ENCODE assay signal across 18 cellular contexts in genomic region chr9:126851286-126851880, GRCh38. TPM values are rescaled to one million over a fixed set of nuclear protein-coding genes. Genes with fewer than 3 reads are reported as not detected.
A peak's percentile ranks its signal among the peaks of the same experiment; 100 is the strongest.
DNase-seq lines count a peak whose midpoint lies in the region; ATAC-seq, FAIRE-seq and TF ChIP-seq lines count a peak whose summit lies in the region.
"Had no signal": no experiment of that assay in that cellular context is flagged by ENCODE, and none has a peak within 500 bp of the region (broad histone marks: within the 10 kb centered on the region; RNA-seq: fewer than 3 reads in every experiment).

No MANE protein-coding gene starts in this region.

- H3K9me3 ChIP-seq in GM12878 (replicated peaks; ENCODE audit: control insufficient read depth, insufficient read depth, low read length): no peaks in the 10 kb centered on the region
- H3K9me3 ChIP-seq: BLaER1 had no signal

- POLR2A ChIA-PET in GM12878 (lab: Charles Lee) (interaction anchor here (0.9 to 2.8 kb wide), 3 partner anchors 8 to 13 kb away, joined by 3 to 7 read pairs (median 3); no protein-coding TSS in a partner anchor), WTC11 (lab: Charles Lee) (no interaction called here)

- H4K20me1 ChIP-seq in GM12878 (ENCODE audit: control insufficient read depth, insufficient read depth): no peaks in the 10 kb centered on the region
- H4K20me1 ChIP-seq: BLaER1 had no signal

- TF ChIP-seq POLR2A in GM12878 (IDR thresholded peaks at IDR 0.05; ENCODE audit: low read depth, low read length): no peak

- H3K4me1 ChIP-seq in GM12878 (ENCODE audit: control insufficient read depth, insufficient read depth, low read length): no peaks in the 10 kb centered on the region
- H3K4me1 ChIP-seq: BLaER1 had no signal

- CTCF ChIA-PET in GM12878 (lab: Yijun Ruan, JAX) (interaction anchor here (1.1 to 2.0 kb wide), 4 partner anchors 8 to 46 kb away, joined by 3 to 7 read pairs (median 4); partner anchors contain the start of gene ZBTB43), WTC11 (lab: Charles Lee) (interaction anchor here (0.8 to 1.6 kb wide), 4 partner anchors 89 to 372 kb away, joined by 3 to 4 read pairs (median 4); no protein-coding TSS in a partner anchor)

- no peak overlapping the region for H3K27ac Mint-ChIP-seq in WTC11
- H3K27ac Mint-ChIP-seq: CD14-positive monocyte, IgD-negative memory B cell had no signal

- WGBS in GM12878 (ENCODE audit: insufficient coverage, insufficient replicate concordance, low lambda C conversion rate, missing lambda C conversion rate): 55% methylated on average over 6 of the region's 6 CpGs

- TF ChIP-seq EP300 in GM12878 (IDR thresholded peaks at IDR 0.05; ENCODE audit: borderline replicate concordance in 1 of 2, control insufficient read depth in 1 of 2, low read depth in 2 of 2, low read length in 2 of 2): no peak

- ATAC-seq in GM12878 (no peak), HG02852 (IDR thresholded peaks at IDR 0.05; ENCODE audit: unreplicated experiment) (no peak), WTC11 (no peak)
- ATAC-seq: HepG2 had no signal

- DNase-seq in D721Med (ENCODE audit: insufficient read length, low spot score) (peak; percentile 40), NCI-H82 (lab: John Stamatoyannopoulos, UW) (peak; percentile 73), GM12878 (ENCODE audit: low read depth, low spot score) (no peak), islet precursor cell (peak; percentile 19), DMS79 (lab: John Stamatoyannopoulos, UW) (no peak), WTC11 (ENCODE audit: low spot score) (no peak)
- no peak for DNase-seq in stimulated activated CD4-positive, alpha-beta T cell treated with anti-CD3 and anti-CD28 coated beads, Interleukin-2, amount 100 ng/mL, for 48 hours
- DNase-seq: 8988T; Calu3; CD4-positive, alpha-beta memory T cell; GF-D8; H9 had no signal

- no peak overlapping the region for H3K4me3 ChIP-seq in GM12878
- H3K4me3 ChIP-seq: BLaER1 had no signal

- no peaks in the 10 kb centered on the region for H3K79me2 ChIP-seq in GM12878 (ENCODE audit: control insufficient read depth, insufficient read depth, low read length)

- H3K4me1 Mint-ChIP-seq in WTC11: peaks cover 8% of the 10 kb centered on the region
- H3K4me1 Mint-ChIP-seq: CD4-positive, alpha-beta memory T cell; IgD-negative memory B cell had no signal

- H3K27me3 Mint-ChIP-seq in WTC11 (ENCODE audit: low read depth): peaks cover 13% of the 10 kb centered on the region

- peaks cover 0 to 4% of the 10 kb centered on the region in 2 experiments; a peak in 1 of 4 replicates for H3K27me3 ChIP-seq in GM12878 (replicated peaks in 1 of 2; ENCODE audit: control insufficient read depth in 2 of 2, insufficient read depth in 2 of 2, low read length in 1 of 2)
- H3K27me3 ChIP-seq: BLaER1 had no signal

- TF ChIP-seq CTCF in D721Med (IDR thresholded peaks at IDR 0.05; ENCODE audit: insufficient read depth, missing control alignments) (no peak), GM12878 (IDR thresholded peaks at IDR 0.05 in 2 of 3, conservative IDR thresholded peaks at IDR 0.05 in 1 of 3; ENCODE audit: control insufficient read depth in 2 of 3, extremely low read depth in 1 of 3, insufficient read depth in 1 of 3, low read depth in 3 of 3, low read length in 3 of 3) (no peak), WTC11 (IDR thresholded peaks at IDR 0.05) (no peak)

- H3K9ac ChIP-seq in GM12878 (ENCODE audit: control insufficient read depth, insufficient read depth, low read length): no peak overlapping the region
- H3K9ac ChIP-seq: BLaER1 had no signal

- no peak overlapping the region for H3K4me2 ChIP-seq in GM12878 (ENCODE audit: control insufficient read depth, insufficient read depth)
- H3K4me2 ChIP-seq: BLaER1 had no signal

- RAD21 ChIA-PET in GM12878 (lab: Charles Lee; ENCODE audit: unreplicated experiment): interaction anchor here (1.0 to 1.7 kb wide), 2 partner anchors 8 to 11 kb away, joined by 4 to 8 read pairs; no protein-coding TSS in a partner anchor

- TF ChIP-seq RAD21 in GM12878 (IDR thresholded peaks at IDR 0.05; ENCODE audit: insufficient read depth, low read depth, low read length): no peak

- no peak overlapping the region for H3K27ac ChIP-seq in GM12878 (ENCODE audit: control insufficient read depth, insufficient read depth)
- H3K27ac ChIP-seq: BLaER1 had no signal

- BruUV-seq in GM12878 (replicated peaks; lab: Mats Ljungman, UMichigan): no TSS peak

- H3K36me3 Mint-ChIP-seq in WTC11: no peaks in the 10 kb centered on the region
- H3K36me3 Mint-ChIP-seq: CD14-positive monocyte; CD4-positive, alpha-beta memory T cell had no signal

- FAIRE-seq in D721Med (lab: Jason Lieb, UNC): peak; percentile 86
- peak; percentile 49 for FAIRE-seq in GM12878 (lab: Jason Lieb, UNC)
- FAIRE-seq: H1, HepG2 had no signal

- H3K9me3 Mint-ChIP-seq in WTC11: no peaks in the 10 kb centered on the region
- H3K9me3 Mint-ChIP-seq: H9, IgD-negative memory B cell had no signal

- SMC1A ChIA-PET in GM12878 (lab: Charles Lee; ENCODE audit: uncharacterized antibody, unreplicated experiment): interaction anchor here (1.0 kb wide), 1 partner anchor 45 kb away, joined by 3 read pairs; no protein-coding TSS in a partner anchor

- intact Hi-C loops in GM12878 (cut with micrococcal nuclease; ENCODE audit: unreplicated experiment): no loop called here

- H2AFZ ChIP-seq in GM12878 (ENCODE audit: control insufficient read depth, low read depth, low read length): no peak overlapping the region

- no peaks in the 10 kb centered on the region for H3K36me3 ChIP-seq in GM12878 (ENCODE audit: control insufficient read depth in 2 of 2, insufficient read depth in 2 of 2, low read length in 1 of 2)
- H3K36me3 ChIP-seq: BLaER1 had no signal

- H3K4me3 Mint-ChIP-seq in WTC11: no peak overlapping the region
- H3K4me3 Mint-ChIP-seq: CD14-positive monocyte; CD4-positive, alpha-beta memory T cell; H9; IgD-negative memory B cell had no signal

- in situ Hi-C loops in GM12878 (cut with MboI): no loop called here

TF ChIP-seq in GM12878, 131 proteins besides CTCF, POLR2A, EP300 and RAD21 (continues in another document):
- TF ChIP-seq JUND (IDR thresholded peaks at IDR 0.05; ENCODE audit: low read depth, low read length) (no peak), SUPT20H (IDR thresholded peaks at IDR 0.05; ENCODE audit: borderline replicate concordance, control insufficient read depth, low read depth, low read length) (no peak), ZNF274 (IDR thresholded peaks at IDR 0.05; ENCODE audit: insufficient read depth, insufficient read length) (no peak), MEF2B (IDR thresholded peaks at IDR 0.05; ENCODE audit: partially characterized antibody, poor library complexity, severe bottlenecking) (no peak)

TF ChIP-seq in WTC11, 78 proteins besides CTCF, POLR2A, EP300 and RAD21 (continues in another document):
- TF ChIP-seq FOXP4 (CRISPR knock-in tag; IDR thresholded peaks at IDR 0.05): no peak
- TF ChIP-seq TEAD1 (CRISPR knock-in tag; IDR thresholded peaks at IDR 0.05): no peak

RNA-seq across cellular contexts. Expression of gene ZBTB34, which starts 9.1 kb away (rescaled TPM):
- total RNA-seq in GM12878 (2013; cell fraction: nucleolus; rRNA removed): 16.0 and 16.2 TPM in 2 replicates
- total RNA-seq in GM12878 (2014; rRNA removed) (3.8 and 4.2 TPM in 2 replicates), GM12878 (2014; rRNA removed; fragmentation: Illumina TruSeq; extraction: Trizol) (4.1 and 4.5 TPM in 2 replicates), GM12878 (2021) (5.3 and 5.5 TPM in 2 replicates), WTC11 (2021) (15.9 to 18.4 TPM (median 16.9 TPM) in 3 replicates)
- 2.3 TPM for polyA plus RNA-seq in GM12878 (2011; ENCODE audit: low read depth)
- polyA plus RNA-seq in GM12878 (2011; rRNA removed) (11.3 and 13.1 TPM in 2 replicates), GM12878 (2014; fragmentation: Illumina TruSeq; extraction: Trizol) (4.4 and 4.5 TPM in 2 replicates), GM12878 (2014; fragmentation: Nextera tagmentation; extraction: Ambion mirVana) (1 to 10 TPM in 1 of 2 experiments, under 1 TPM in 1; 0.71 to 2.2 TPM), GM12878 (2014; rRNA removed) (3.7 and 4.5 TPM in 2 replicates), GM12878 (2016; fragmentation: Nextera tagmentation; extraction: Ambion mirVana) (1 to 10 TPM; 1.6 to 2.1 TPM)
- 5.4 and 6.0 TPM in 2 replicates for polyA plus RNA-seq in GM12878 (2011; cell fraction: cytosol; rRNA removed)
- polyA plus RNA-seq in GM12878 (2011; cell fraction: nucleus; rRNA removed): 7.8 and 11.0 TPM in 2 replicates
- 2.9 and 3.6 TPM in 2 replicates for polyA plus RNA-seq in GM12878 (2012)
- 12.4 and 14.7 TPM in 2 replicates for polyA minus RNA-seq in GM12878 (2011; rRNA and poly(A)+ RNA removed)
- 3.9 and 4.5 TPM in 2 replicates for polyA minus RNA-seq in GM12878 (2011; cell fraction: cytosol; rRNA and poly(A)+ RNA removed)
- polyA minus RNA-seq in GM12878 (2011; cell fraction: nucleus; rRNA and poly(A)+ RNA removed): 5.9 and 7.5 TPM in 2 replicates

RNA-seq across cellular contexts. Expression of gene ZBTB43, which starts 46.5 kb away (rescaled TPM):
- total RNA-seq in GM12878 (2013; cell fraction: nucleolus; rRNA removed): 22.0 and 22.3 TPM in 2 replicates
- total RNA-seq in GM12878 (2014; rRNA removed) (7.4 and 8.4 TPM in 2 replicates), GM12878 (2014; rRNA removed; fragmentation: Illumina TruSeq; extraction: Trizol) (8.2 and 9.4 TPM in 2 replicates), GM12878 (2021) (12.9 and 16.4 TPM in 2 replicates), WTC11 (2021) (13.6 to 23.8 TPM (median 14.7 TPM) in 3 replicates)
- polyA plus RNA-seq in GM12878 (2011; ENCODE audit: low read depth): 8.0 TPM
- polyA plus RNA-seq in GM12878 (2011; rRNA removed) (19.3 and 24.7 TPM in 2 replicates), GM12878 (2014; fragmentation: Illumina TruSeq; extraction: Trizol) (6.9 and 10.1 TPM in 2 replicates), GM12878 (2014; fragmentation: Nextera tagmentation; extraction: Ambion mirVana) (1 to 10 TPM; 2.4 to 5.3 TPM), GM12878 (2014; rRNA removed) (5.9 and 8.0 TPM in 2 replicates), GM12878 (2016; fragmentation: Nextera tagmentation; extraction: Ambion mirVana) (10 to 100 TPM; 10.2 to 10.5 TPM)
- polyA plus RNA-seq in GM12878 (2011; cell fraction: cytosol; rRNA removed): 6.8 and 10.4 TPM in 2 replicates
- 5.7 and 7.4 TPM in 2 replicates for polyA plus RNA-seq in GM12878 (2011; cell fraction: nucleus; rRNA removed)
- 7.6 and 10.2 TPM in 2 replicates for polyA plus RNA-seq in GM12878 (2012)
- 10.1 and 15.1 TPM in 2 replicates for polyA minus RNA-seq in GM12878 (2011; rRNA and poly(A)+ RNA removed)
- polyA minus RNA-seq in GM12878 (2011; cell fraction: cytosol; rRNA and poly(A)+ RNA removed): 5.7 and 15.5 TPM in 2 replicates
- 3.5 and 5.3 TPM in 2 replicates for polyA minus RNA-seq in GM12878 (2011; cell fraction: nucleus; rRNA and poly(A)+ RNA removed)

Comparison
In these comparisons a context has a peak if more than half of its experiments do, and no peak if none do; other contexts are left out.
1. DNase-seq: peak in D721Med (single experiment), NCI-H82 (single experiment) and islet precursor cell (single experiment); none in GM12878 (single experiment), DMS79 (single experiment), stimulated activated CD4-positive, alpha-beta T cell treated with anti-CD3 and anti-CD28 coated beads, Interleukin-2, amount 100 ng/mL, for 48 hours (0 of 2) and WTC11 (single experiment).